ENCODE assay signal across 16 cellular contexts in genomic region chr10:87887548-87888289, GRCh38. TPM values are rescaled to one million over a fixed set of nuclear protein-coding genes. Genes with fewer than 3 reads are reported as not detected.
DNase-seq lines count a peak whose midpoint lies in the region; ATAC-seq and TF ChIP-seq lines count a peak whose summit lies in the region.
"Had no signal": no experiment of that assay in that cellular context is flagged by ENCODE, and none has a peak within 500 bp of the region (broad histone marks: within the 10 kb centered on the region; RNA-seq: fewer than 3 reads in every experiment).

No MANE protein-coding gene starts in this region.

- H3K27ac ChIP-seq in prostate gland (no peak overlapping the region), brain microvascular endothelial cell (no peak overlapping the region)

- no peaks in the 10 kb centered on the region for H3K9me3 ChIP-seq in prostate gland

- ATAC-seq in activated B cell treated with CpG ODN at 0.5 μM for 24 hours (ENCODE audit: low read depth) (peak; percentile 21), left lobe of liver (peak; percentile 72)
- ATAC-seq in stimulated activated memory B cell treated with anti-CD40 and anti-IgM and Interleukin-4, amounts not matched to agents 10 μg/mL and 1 μg/mL and 100 μg/mL, for 72 hours, result no peak

- H3K4me1 ChIP-seq in prostate gland (replicated peaks), result no peaks in the 10 kb centered on the region

- H3K27me3 ChIP-seq in prostate gland (replicated peaks; ENCODE audit: insufficient read depth) (no peaks in the 10 kb centered on the region), brain microvascular endothelial cell (replicated peaks) (no peaks in the 10 kb centered on the region)

- H3K4me3 ChIP-seq in prostate gland, result no peak overlapping the region
- no peak overlapping the region for H3K4me3 ChIP-seq in brain microvascular endothelial cell (ENCODE audit: low read depth, low read length)

- in situ Hi-C loops in GM18951 (cut with MboI; ENCODE audit: low sequenced_read_pairs, unreplicated experiment) (no loop called here), brain microvascular endothelial cell (cut with HindIII; ENCODE audit: low pct_ligation_motif_present, low sequenced_read_pairs) (no loop called here)

- H3K36me3 ChIP-seq in prostate gland (no peaks in the 10 kb centered on the region), brain microvascular endothelial cell (replicated peaks) (peaks cover 3% of the 10 kb centered on the region)

- H3K27ac Mint-ChIP-seq in activated B cell treated with CpG ODN at 0.5 μM for 24 hours, result no peak overlapping the region
- H3K27ac Mint-ChIP-seq in stimulated activated memory B cell treated with anti-CD40 and anti-IgM and Interleukin-4, amounts not matched to agents 10 μg/mL and 1 μg/mL and 100 μg/mL, for 72 hours, result peak overlapping the region; percentile 45

- CTCF ChIA-PET in activated B cell treated with CpG ODN at 0.5 μM for 24 hours (lab: Charles Lee), result no interaction called here

- H3K4me1 Mint-ChIP-seq in activated B cell treated with CpG ODN at 0.5 μM for 24 hours, result peaks cover 40% of the 10 kb centered on the region
- H3K4me1 Mint-ChIP-seq in stimulated activated memory B cell treated with anti-CD40 and anti-IgM and Interleukin-4, amounts not matched to agents 10 μg/mL and 1 μg/mL and 100 μg/mL, for 72 hours, result peaks cover 36% of the 10 kb centered on the region

- intact Hi-C loops in activated B cell treated with CpG ODN at 0.5 μM for 24 hours (cut with micrococcal nuclease) (loop anchor here (1.0 kb wide), 1 partner anchor 10 kb away; no protein-coding TSS in a partner anchor), prostate gland (cut with DNase I) (no loop called here)

- H3K27me3 Mint-ChIP-seq in activated B cell treated with CpG ODN at 0.5 μM for 24 hours, result no peaks in the 10 kb centered on the region
- H3K27me3 Mint-ChIP-seq in stimulated activated memory B cell treated with anti-CD40 and anti-IgM and Interleukin-4, amounts not matched to agents 10 μg/mL and 1 μg/mL and 100 μg/mL, for 72 hours, result no peaks in the 10 kb centered on the region
- H3K27me3 Mint-ChIP-seq: CD8-positive, alpha-beta memory T cell had no signal

- POLR2A ChIA-PET in activated B cell treated with CpG ODN at 0.5 μM for 24 hours (lab: Charles Lee), result interaction anchor here (1.2 kb wide), 1 partner anchor 23 kb away, joined by 3 read pairs; no protein-coding TSS in a partner anchor

- peaks cover 14% of the 10 kb centered on the region for H3K9me3 Mint-ChIP-seq in activated B cell treated with CpG ODN at 0.5 μM for 24 hours
- peaks cover 11% of the 10 kb centered on the region for H3K9me3 Mint-ChIP-seq in stimulated activated memory B cell treated with anti-CD40 and anti-IgM and Interleukin-4, amounts not matched to agents 10 μg/mL and 1 μg/mL and 100 μg/mL, for 72 hours

- peak; percentile 22 for TF ChIP-seq POLR2A in GM18951 (IDR thresholded peaks at IDR 0.05; ENCODE audit: extremely low read depth, insufficient read depth, insufficient read length)
- TF ChIP-seq POLR2A in prostate gland (IDR thresholded peaks at IDR 0.05), result no peak

- DNase-seq in activated B cell treated with CpG ODN at 0.5 μM for 24 hours (no peak), left lobe of liver (ENCODE audit: low spot score) (no peak), prostate gland (ENCODE audit: low spot score) (no peak), brain microvascular endothelial cell (no peak)
- no peak for DNase-seq in stimulated activated CD4-positive, alpha-beta T cell treated with anti-CD3 and anti-CD28 coated beads, Interleukin-15, amount 100 ng/mL, for 24 hours
- DNase-seq: ACHN; C1 segment of cervical spinal cord; CD8-positive, alpha-beta memory T cell; KG1; MV-4-11; NCI-H1694 treated with DMSO at 0.1 percent for 48 hours; NCI-H748 treated with DMSO at 0.1 percent for 48 hours had no signal

- TF ChIP-seq CTCF in activated B cell treated with CpG ODN at 0.5 μM for 24 hours (IDR thresholded peaks at IDR 0.05), result no peak
- TF ChIP-seq CTCF in prostate gland (IDR thresholded peaks at IDR 0.05), result no peak
- TF ChIP-seq CTCF in brain microvascular endothelial cell (IDR thresholded peaks at IDR 0.05; ENCODE audit: low read depth, low read length, missing control alignments), result no peak

- H3K4me3 Mint-ChIP-seq in activated B cell treated with CpG ODN at 0.5 μM for 24 hours, result no peak overlapping the region
- H3K4me3 Mint-ChIP-seq in stimulated activated memory B cell treated with anti-CD40 and anti-IgM and Interleukin-4, amounts not matched to agents 10 μg/mL and 1 μg/mL and 100 μg/mL, for 72 hours, result no peak overlapping the region
- H3K4me3 Mint-ChIP-seq: CD8-positive, alpha-beta memory T cell had no signal

- WGBS in prostate gland, result 88% methylated on average over 2 of the region's 2 CpGs

- peaks cover 57% of the 10 kb centered on the region for H3K36me3 Mint-ChIP-seq in activated B cell treated with CpG ODN at 0.5 μM for 24 hours (ENCODE audit: low read depth)
- H3K36me3 Mint-ChIP-seq in stimulated activated memory B cell treated with anti-CD40 and anti-IgM and Interleukin-4, amounts not matched to agents 10 μg/mL and 1 μg/mL and 100 μg/mL, for 72 hours, result peaks cover 28% of the 10 kb centered on the region

RNA-seq across cellular contexts. Expression of gene PTEN, which starts 24.3 kb away (rescaled TPM):
- total RNA-seq in activated B cell treated with CpG ODN at 0.5 μM for 24 hours (172 and 227 TPM in 2 replicates), left lobe of liver (41.5 TPM), prostate gland (10 to 100 TPM; 85.8 to 90.2 TPM)
- total RNA-seq: H4 had no signal

RNA-seq across cellular contexts. Expression of gene KLLN, which starts 24.4 kb away (rescaled TPM):
- total RNA-seq in activated B cell treated with CpG ODN at 0.5 μM for 24 hours (2.4 and 2.6 TPM in 2 replicates), left lobe of liver (0.68 TPM), prostate gland (1 to 10 TPM in 1 of 2 donors, under 1 TPM in 1; 0.55 to 1.1 TPM)
- total RNA-seq: H4, RPMI7951 had no signal
